ENCODE assay signal across 26 cellular contexts in genomic region chr7:115693779-115694178, GRCh38.
DNase-seq lines count a peak whose midpoint lies in the region; ATAC-seq, FAIRE-seq and TF ChIP-seq lines count a peak whose summit lies in the region.
"Had no signal": no experiment of that assay in that cellular context is flagged by ENCODE, and none has a peak within 500 bp of the region (broad histone marks: within the 10 kb centered on the region; RNA-seq: fewer than 3 reads in every experiment).

No MANE protein-coding gene starts in this region.

- intact Hi-C loops in pancreas (cut with DNase I), result no loop called here

- DNase-seq in memory B cell (ENCODE audit: low spot score in 2 of 2) (no peak), GM19238 (ENCODE audit: insufficient read length, low spot score) (no peak), NCI-H748 (lab: John Stamatoyannopoulos, UW; ENCODE audit: unreplicated experiment) (no peak), pancreas (no peak)
- DNase-seq: activated CD4-positive, alpha-beta T cell treated with anti-CD3 and anti-CD28 coated beads, Interleukin-2, amount 50 U/mL, for 4 hours; activated naive CD4-positive, alpha-beta T cell treated with Interleukin-2 at 50 U/mL for 16 hours; activated T-cell treated with anti-CD3 and anti-CD28 coated beads for 4 hours; aorta; Caco-2; effector CD8-positive, alpha-beta T cell; Karpas-422; left colon; NCI-H526; SHP77 treated with DMSO at 0.1 percent for 48 hours; stimulated activated CD4-positive, alpha-beta T cell treated with anti-CD3 and anti-CD28 coated beads, Interleukin-2, amount 100 ng/mL, for 48 hours; T-helper 17 cell; upper lobe of right lung; WERI-Rb-1 had no signal

- H3K9me3 ChIP-seq in pancreas, result no peaks in the 10 kb centered on the region
- H3K9me3 ChIP-seq: Caco-2, esophagus muscularis mucosa, prostate gland, upper lobe of right lung had no signal

- no peak overlapping the region for H3K27ac ChIP-seq in pancreas
- H3K27ac ChIP-seq: esophagus muscularis mucosa, prostate gland, skin epidermis, upper lobe of right lung, WERI-Rb-1 had no signal

- peaks cover 2% of the 10 kb centered on the region for H3K9me3 Mint-ChIP-seq in memory B cell

- H3K27me3 ChIP-seq in pancreas, result no peaks in the 10 kb centered on the region
- H3K27me3 ChIP-seq: esophagus muscularis mucosa, upper lobe of right lung had no signal

- WGBS in pancreas, 2 donors, result 84 to 90% methylated on average over 4 of the region's 4 CpGs

- ATAC-seq in GM18858 (IDR thresholded peaks at IDR 0.05; ENCODE audit: unreplicated experiment), result peak; percentile 50
- ATAC-seq in GM21786 (IDR thresholded peaks at IDR 0.05; ENCODE audit: unreplicated experiment), result peak; percentile 51
- ATAC-seq in HG03520 (IDR thresholded peaks at IDR 0.05; ENCODE audit: unreplicated experiment), result peak; percentile 58
- ATAC-seq in memory B cell (ENCODE audit: low read depth), result peak; percentile 63
- no peak for ATAC-seq in GM19023 (IDR thresholded peaks at IDR 0.05; ENCODE audit: unreplicated experiment)
- ATAC-seq in pancreas, result no peak
- ATAC-seq: left colon, T-helper 17 cell, upper lobe of right lung had no signal

- no peak overlapping the region for H3K4me3 Mint-ChIP-seq in memory B cell
- H3K4me3 Mint-ChIP-seq: T-helper 17 cell had no signal

- no peak for TF ChIP-seq CTCF in pancreas (IDR thresholded peaks at IDR 0.05)

- no peak overlapping the region for H3K27ac Mint-ChIP-seq in memory B cell
- H3K27ac Mint-ChIP-seq: T-helper 17 cell had no signal

- H3K36me3 Mint-ChIP-seq in memory B cell, result no peaks in the 10 kb centered on the region

- H3K4me3 ChIP-seq in pancreas, result no peak overlapping the region
- H3K4me3 ChIP-seq: esophagus muscularis mucosa, prostate gland, skin epidermis, upper lobe of right lung had no signal

- H3K27me3 Mint-ChIP-seq in memory B cell, result no peaks in the 10 kb centered on the region
- H3K27me3 Mint-ChIP-seq: T-helper 17 cell had no signal

- H3K36me3 ChIP-seq in pancreas, result no peaks in the 10 kb centered on the region
- H3K36me3 ChIP-seq: esophagus muscularis mucosa, prostate gland, upper lobe of right lung, WERI-Rb-1 had no signal

- FAIRE-seq in pancreas (lab: Jason Lieb, UNC), result no peak
- FAIRE-seq: H54 had no signal

- peaks cover 6% of the 10 kb centered on the region for H3K4me1 Mint-ChIP-seq in memory B cell
- H3K4me1 Mint-ChIP-seq: T-helper 17 cell had no signal

- H3K4me1 ChIP-seq in pancreas, result no peaks in the 10 kb centered on the region
- H3K4me1 ChIP-seq: Caco-2, esophagus muscularis mucosa, prostate gland, upper lobe of right lung had no signal

Comparison
In these comparisons a context has a peak if more than half of its experiments do, and no peak if none do; other contexts are left out.
1. ATAC-seq: peak in GM18858 (single experiment), GM21786 (single experiment), HG03520 (single experiment) and memory B cell (single experiment); none in GM19023 (single experiment) and pancreas (0 of 4).